8 cellular contexts compared by ENCODE assay signal in genomic region chr2:204145197-204146190, GRCh38.
DNase-seq lines count a peak whose midpoint lies in the region; ATAC-seq lines count a peak whose summit lies in the region.

No MANE protein-coding gene starts in this region.

- peak overlapping the region; percentile 49; the same call in 1 of the 2 replicates for H3K9ac ChIP-seq in BLaER1
- H3K9ac ChIP-seq in duodenal mucosa (ENCODE audit: low read depth in 1 of 2, low read length in 2 of 2): peak overlapping the region; percentile 35 to 50

- DNase-seq in NCI-H460 (ENCODE audit: extremely low read depth, low read depth) (peak; percentile 79), lung microvascular endothelial cell (ENCODE audit: low read depth in 2 of 2) (peak; percentile 72 to 86)
- peak; percentile 71 to 72 for DNase-seq in activated CD4-positive, alpha-beta T cell treated with anti-CD3 and anti-CD28 coated beads, Interleukin-2, amount 50 U/mL, for 4 hours
- DNase-seq in stimulated activated CD4-positive, alpha-beta T cell treated with anti-CD3 and anti-CD28 coated beads, TNF-alpha, amount 100 ng/mL, for 48 hours (ENCODE audit: low read depth in 3 of 3): peak; percentile 68 to 70 (median 69)

- peak overlapping the region; percentile 72 for H3K4me2 ChIP-seq in BLaER1

- no peaks in the 10 kb centered on the region for H4K20me1 ChIP-seq in BLaER1

- H3K27me3 ChIP-seq in BLaER1: no peaks in the 10 kb centered on the region
- H3K27me3 ChIP-seq in duodenal mucosa (ENCODE audit: control insufficient read depth in 1 of 2, insufficient read depth in 2 of 2, low read length in 2 of 2): peaks cover 0 to 3% of the 10 kb centered on the region in 2 donors

- H3K4me1 ChIP-seq in BLaER1 (peaks cover 9% of the 10 kb centered on the region), duodenal mucosa (ENCODE audit: control insufficient read depth in 1 of 2, insufficient read depth in 2 of 2, low read length in 2 of 2) (no peaks in the 10 kb centered on the region)

- H3K9me3 ChIP-seq in BLaER1 (no peaks in the 10 kb centered on the region), duodenal mucosa (ENCODE audit: control insufficient read depth in 1 of 2, low read length in 2 of 2) (no peaks in the 10 kb centered on the region)

- H3K27ac ChIP-seq in BLaER1: peak overlapping the region; percentile 58; the same call in 1 of the 2 replicates
- no peak overlapping the region for H3K27ac ChIP-seq in duodenal mucosa (ENCODE audit: low read depth, low read length)

- H3K4me3 ChIP-seq in BLaER1: peak overlapping the region; percentile 59
- peak overlapping the region; percentile 65 to 83 for H3K4me3 ChIP-seq in duodenal mucosa (ENCODE audit: low read depth in 1 of 2, low read length in 2 of 2)

- ATAC-seq in GM19324 (IDR thresholded peaks at IDR 0.05; ENCODE audit: low FRiP score, unreplicated experiment): peak; percentile 96
- peak; percentile 97 for ATAC-seq in HG03442 (IDR thresholded peaks at IDR 0.05; ENCODE audit: unreplicated experiment)

- H3K36me3 ChIP-seq in BLaER1: no peaks in the 10 kb centered on the region
- no peaks in the 10 kb centered on the region for H3K36me3 ChIP-seq in duodenal mucosa (ENCODE audit: control insufficient read depth in 1 of 2, insufficient read depth in 2 of 2, low read length in 2 of 2)
